In the genomic region with DNA sequence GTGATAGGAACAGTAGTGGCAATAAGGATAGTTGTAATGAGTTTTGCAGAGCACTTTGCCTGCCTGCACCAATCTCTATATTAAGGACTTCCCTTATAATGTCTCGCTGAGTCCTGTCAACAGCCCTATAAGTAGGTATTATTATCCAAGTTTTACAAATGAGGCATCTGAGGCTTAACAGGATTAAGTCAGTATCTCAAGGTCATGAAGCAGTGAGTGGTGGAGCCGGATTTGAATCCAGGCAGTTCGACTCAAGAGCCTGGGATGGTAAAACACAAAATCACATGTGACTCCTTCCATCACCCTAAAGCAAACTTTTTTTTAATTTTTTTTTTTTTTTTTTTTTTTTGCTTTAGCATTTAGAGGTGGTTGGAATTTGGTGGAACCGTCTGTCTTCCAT, we compare ENCODE assay signal across 15 cellular contexts. TPM values are rescaled to one million over a fixed set of nuclear protein-coding genes. Genes with fewer than 3 reads are reported as not detected.
DNase-seq lines count a peak whose midpoint lies in the region; ATAC-seq and TF ChIP-seq lines count a peak whose summit lies in the region.
"Had no signal": no experiment of that assay in that cellular context is flagged by ENCODE, and none has a peak within 500 bp of the region (broad histone marks: within the 10 kb centered on the region; RNA-seq: fewer than 3 reads in every experiment).

No MANE protein-coding gene starts in this region.

- POLR2A ChIA-PET in Caco-2 (lab: Charles Lee), result no interaction called here

- H3K4me1 Mint-ChIP-seq in Caco-2 (ENCODE audit: low read depth, unreplicated experiment) (peaks cover 6% of the 10 kb centered on the region), neural progenitor cell (peaks cover 10% of the 10 kb centered on the region)

- H2AFZ ChIP-seq in neural progenitor cell (replicated peaks), result no peak overlapping the region
- H2AFZ ChIP-seq: GM23248 had no signal

- no peak overlapping the region for H3K4me2 ChIP-seq in neural progenitor cell

- H3K4me3 Mint-ChIP-seq in Caco-2 (ENCODE audit: unreplicated experiment) (no peak overlapping the region), neural progenitor cell (no peak overlapping the region)
- H3K4me3 Mint-ChIP-seq: CD4-positive, alpha-beta T cell had no signal

- TF ChIP-seq POLR2A in esophagus muscularis mucosa (IDR thresholded peaks at IDR 0.05; ENCODE audit: low read depth), result no peak

- H3K9me3 ChIP-seq in Caco-2, result no peaks in the 10 kb centered on the region
- H3K9me3 ChIP-seq in neural progenitor cell (ENCODE audit: low read depth), result no peaks in the 10 kb centered on the region
- H3K9me3 ChIP-seq in esophagus muscularis mucosa, result no peaks in the 10 kb centered on the region
- H3K9me3 ChIP-seq: BE2C, HAP-1 had no signal

- H3K36me3 ChIP-seq in Caco-2 (ENCODE audit: control insufficient read depth, insufficient read depth, low read length) (peaks cover 7% of the 10 kb centered on the region), neural progenitor cell (no peaks in the 10 kb centered on the region), esophagus muscularis mucosa (no peaks in the 10 kb centered on the region)
- H3K36me3 ChIP-seq: BE2C had no signal

- TF ChIP-seq CTCF in Caco-2 (IDR thresholded peaks at IDR 0.05; ENCODE audit: insufficient read depth in 1 of 2, low read depth in 1 of 2, low read length in 1 of 2, severe bottlenecking in 1 of 2, unreplicated experiment in 1 of 2) (no peak), neural progenitor cell (IDR thresholded peaks at IDR 0.05) (no peak), esophagus muscularis mucosa (IDR thresholded peaks at IDR 0.05) (no peak)

- no peaks in the 10 kb centered on the region for H3K79me2 ChIP-seq in neural progenitor cell (ENCODE audit: low read depth)

- CTCF ChIA-PET in Caco-2 (lab: Charles Lee), result no interaction called here

- no peaks in the 10 kb centered on the region for H3F3A ChIP-seq in neural progenitor cell (ENCODE audit: low read depth)

- WGBS in esophagus muscularis mucosa, result 93% methylated on average over 4 of the region's 4 CpGs

- peaks cover 88% of the 10 kb centered on the region for H3K36me3 Mint-ChIP-seq in Caco-2 (ENCODE audit: insufficient read depth, unreplicated experiment)
- H3K36me3 Mint-ChIP-seq in neural progenitor cell, result peaks cover 6% of the 10 kb centered on the region

- no peak for TF ChIP-seq EP300 in esophagus muscularis mucosa (IDR thresholded peaks at IDR 0.05)

- H3K4me3 ChIP-seq in Caco-2 (ENCODE audit: low read depth, low read length), result no peak overlapping the region
- H3K4me3 ChIP-seq in neural progenitor cell, result no peak overlapping the region
- no peak overlapping the region for H3K4me3 ChIP-seq in esophagus muscularis mucosa
- H3K4me3 ChIP-seq: GM23248, HAP-1 had no signal

- H3K4me1 ChIP-seq in Caco-2 (peaks cover 5% of the 10 kb centered on the region; the same call in 1 of the 2 replicates), neural progenitor cell (no peaks in the 10 kb centered on the region), esophagus muscularis mucosa (no peaks in the 10 kb centered on the region)
- H3K4me1 ChIP-seq: BE2C, HAP-1 had no signal

- ATAC-seq in GM18873 (IDR thresholded peaks at IDR 0.05; ENCODE audit: low FRiP score, unreplicated experiment) (no peak), GM21529 (IDR thresholded peaks at IDR 0.05; ENCODE audit: unreplicated experiment) (no peak)

- no peak overlapping the region for H3K27ac ChIP-seq in neural progenitor cell
- H3K27ac ChIP-seq in esophagus muscularis mucosa (replicated peaks in 1 of 4), result no peak overlapping the region
- H3K27ac ChIP-seq: GM23248, HL-60 had no signal

- H3K9ac ChIP-seq in neural progenitor cell, result no peak overlapping the region
- H3K9ac ChIP-seq: GM23248 had no signal

- H3K9me3 Mint-ChIP-seq in Caco-2 (ENCODE audit: unreplicated experiment), result no peaks in the 10 kb centered on the region
- no peaks in the 10 kb centered on the region for H3K9me3 Mint-ChIP-seq in neural progenitor cell
- H3K9me3 Mint-ChIP-seq: CD4-positive, alpha-beta T cell had no signal

- intact Hi-C loops in Caco-2 (cut with micrococcal nuclease; ENCODE audit: unreplicated experiment), result no loop called here
- intact Hi-C loops in esophagus muscularis mucosa (cut with DNase I), result no loop called here

- H3K27ac Mint-ChIP-seq in Caco-2 (ENCODE audit: unreplicated experiment) (peak overlapping the region; percentile 2), neural progenitor cell (peak overlapping the region; percentile 89)
- H3K27ac Mint-ChIP-seq: CD4-positive, alpha-beta T cell had no signal

- DNase-seq in Caco-2 (no peak), NCI-H524 treated with DMSO at 0.1 percent for 48 hours (lab: John Stamatoyannopoulos, UW) (peak; percentile 71), neural progenitor cell (ENCODE audit: low spot score) (no peak), esophagus muscularis mucosa (ENCODE audit: extremely low spot score) (no peak), CD1c-positive myeloid dendritic cell (ENCODE audit: extremely low spot score) (no peak)
- DNase-seq: 8988T; C1 segment of cervical spinal cord; CD4-positive, alpha-beta T cell; GF-D8; GM23248 had no signal

- BruUV-seq in Caco-2 (replicated peaks; lab: Mats Ljungman, UMichigan), result no TSS peak

- H3K27me3 ChIP-seq in Caco-2 (replicated peaks; ENCODE audit: control insufficient read depth, insufficient read depth, low read length) (no peaks in the 10 kb centered on the region), neural progenitor cell (no peaks in the 10 kb centered on the region), esophagus muscularis mucosa (no peaks in the 10 kb centered on the region)
- H3K27me3 ChIP-seq: BE2C had no signal

- H3K27me3 Mint-ChIP-seq in Caco-2 (ENCODE audit: insufficient read depth, unreplicated experiment) (no peaks in the 10 kb centered on the region), neural progenitor cell (ENCODE audit: insufficient read depth, low read depth) (peaks cover 9% of the 10 kb centered on the region)
- H3K27me3 Mint-ChIP-seq: CD4-positive, alpha-beta T cell had no signal

- no peaks in the 10 kb centered on the region for H4K20me1 ChIP-seq in neural progenitor cell (ENCODE audit: low read depth)

RNA-seq across cellular contexts. Expression of a gene that starts 59.0 kb away (rescaled TPM):
- total RNA-seq in Caco-2 (2022) (124 and 129 TPM in 2 replicates), neural progenitor cell (ENCODE audit: low replicate concordance) (116 and 191 TPM in 2 replicates), esophagus muscularis mucosa (10 to 100 TPM; 53.8 to 72.3 (median 60.7) TPM)
